In genomic region chr3:185460283-185460682, GRCh38 we compare ENCODE assay signal across 21 cellular contexts.
"Had no signal": no experiment of that assay in that cellular context is flagged by ENCODE, and none has a peak within 500 bp of the region (broad histone marks: within the 10 kb centered on the region; RNA-seq: fewer than 3 reads in every experiment).

No MANE protein-coding gene starts in this region.

- H3K27me3 Mint-ChIP-seq: naive B cell; naive thymus-derived CD8-positive, alpha-beta T cell had no signal

- H3K4me1 Mint-ChIP-seq: immature natural killer cell; mesothelial cell of epicardium; naive B cell; naive thymus-derived CD8-positive, alpha-beta T cell had no signal

- H3K27ac Mint-ChIP-seq: immature natural killer cell; mesothelial cell of epicardium; naive B cell; naive thymus-derived CD8-positive, alpha-beta T cell had no signal

- H3K27ac ChIP-seq: dorsolateral prefrontal cortex, esophagus muscularis mucosa, foreskin keratinocyte, gastroesophageal sphincter, heart left ventricle, hepatocyte, left lung, lower lobe of right lung had no signal

- ATAC-seq: foreskin keratinocyte; gastroesophageal sphincter; heart left ventricle; left cardiac atrium; left lung; left ventricle myocardium superior; lower lobe of right lung; naive thymus-derived CD8-positive, alpha-beta T cell had no signal

- H3K4me3 ChIP-seq: dorsolateral prefrontal cortex, esophagus muscularis mucosa, gastroesophageal sphincter, heart left ventricle, hepatocyte, left lung, lower lobe of right lung, mucosa of descending colon had no signal

- H2AFZ ChIP-seq: hepatocyte had no signal

- H3K4me3 Mint-ChIP-seq: immature natural killer cell; mesothelial cell of epicardium; naive B cell; naive thymus-derived CD8-positive, alpha-beta T cell had no signal

- H3K9me3 ChIP-seq: esophagus muscularis mucosa, gastroesophageal sphincter, heart left ventricle, left lung, lower lobe of right lung, mucosa of descending colon had no signal

- DNase-seq: dorsolateral prefrontal cortex; effector CD4-positive, alpha-beta T cell; effector memory CD4-positive, alpha-beta T cell; heart left ventricle; hypothalamus; immature natural killer cell; islet precursor cell; left cardiac atrium; left lung; left ventricle myocardium superior; lower lobe of right lung; mucosa of descending colon; naive B cell; naive thymus-derived CD8-positive, alpha-beta T cell had no signal

- H3K4me2 ChIP-seq: hepatocyte had no signal

- FAIRE-seq: endothelial cell of umbilical vein, frontal cortex had no signal

- H3K9me3 Mint-ChIP-seq: immature natural killer cell had no signal

- H3K27me3 ChIP-seq: dorsolateral prefrontal cortex, esophagus muscularis mucosa, foreskin keratinocyte, gastroesophageal sphincter, heart left ventricle, hepatocyte, left lung had no signal

- H3K79me2 ChIP-seq: hepatocyte had no signal

- H3K4me1 ChIP-seq: esophagus muscularis mucosa, foreskin keratinocyte, gastroesophageal sphincter, heart left ventricle, left lung, lower lobe of right lung had no signal
